In genomic region chr11:64372802-64373597, GRCh38 we compare ENCODE assay signal across 7 cellular contexts. TPM values are rescaled to one million over a fixed set of nuclear protein-coding genes. Genes with fewer than 3 reads are reported as not detected.
DNase-seq lines count a peak whose midpoint lies in the region; ATAC-seq, FAIRE-seq and TF ChIP-seq lines count a peak whose summit lies in the region.

No MANE protein-coding gene starts in this region.

- FAIRE-seq in bronchial epithelial cell (lab: Jason Lieb, UNC), result no peak

- peaks cover 8% of the 10 kb centered on the region for H3K36me3 ChIP-seq in bronchial epithelial cell (ENCODE audit: control insufficient read depth, insufficient read depth, low read length)

- ATAC-seq in HG02642 (IDR thresholded peaks at IDR 0.05; ENCODE audit: poor library complexity, unreplicated experiment) (no peak), GM18505 (IDR thresholded peaks at IDR 0.05; ENCODE audit: unreplicated experiment) (no peak)

- TF ChIP-seq POLR2A in GM18505 (IDR thresholded peaks at IDR 0.05; ENCODE audit: borderline replicate concordance, extremely low read depth, insufficient read depth, insufficient read length), result no peak

- TF ChIP-seq CTCF in bronchial epithelial cell (IDR thresholded peaks at IDR 0.05; ENCODE audit: insufficient read depth, low read length, severe bottlenecking), result no peak

- DNase-seq in HCEC 1CT (peak; percentile 71), NCI-H2196 (lab: John Stamatoyannopoulos, UW; ENCODE audit: unreplicated experiment) (peak; percentile 96), bronchial epithelial cell (ENCODE audit: low read depth) (peak; percentile 15), putamen (ENCODE audit: low spot score) (peak; percentile 73), T-helper 2 cell (no peak)

- no peaks in the 10 kb centered on the region for H3K27me3 ChIP-seq in bronchial epithelial cell (ENCODE audit: control insufficient read depth, insufficient read depth, low read length)

- no peak overlapping the region for H3K4me3 ChIP-seq in bronchial epithelial cell (ENCODE audit: low read depth, low read length)

RNA-seq across cellular contexts. Expression of gene RPS6KA4, which starts 14.0 kb away (rescaled TPM):
- 39.7 and 59.5 TPM in 2 replicates for total RNA-seq in bronchial epithelial cell

RNA-seq across cellular contexts. Expression of gene CCDC88B, which starts 33.0 kb away (rescaled TPM):
- 2.9 TPM in 2 replicates for total RNA-seq in bronchial epithelial cell

RNA-seq across cellular contexts. Expression of gene PRDX5, which starts 55.1 kb away (rescaled TPM):
- 649 and 769 TPM in 2 replicates for total RNA-seq in bronchial epithelial cell

RNA-seq across cellular contexts. Expression of gene TRMT112, which starts 55.6 kb away (rescaled TPM):
- total RNA-seq in bronchial epithelial cell, result 355 and 587 TPM in 2 replicates

Comparison
In these comparisons a context has a peak if more than half of its experiments do, and no peak if none do; other contexts are left out.
1. DNase-seq: peak in HCEC 1CT (single experiment), NCI-H2196 (single experiment), bronchial epithelial cell (single experiment) and putamen (single experiment); none in T-helper 2 cell (0 of 5).